In the genomic region with DNA sequence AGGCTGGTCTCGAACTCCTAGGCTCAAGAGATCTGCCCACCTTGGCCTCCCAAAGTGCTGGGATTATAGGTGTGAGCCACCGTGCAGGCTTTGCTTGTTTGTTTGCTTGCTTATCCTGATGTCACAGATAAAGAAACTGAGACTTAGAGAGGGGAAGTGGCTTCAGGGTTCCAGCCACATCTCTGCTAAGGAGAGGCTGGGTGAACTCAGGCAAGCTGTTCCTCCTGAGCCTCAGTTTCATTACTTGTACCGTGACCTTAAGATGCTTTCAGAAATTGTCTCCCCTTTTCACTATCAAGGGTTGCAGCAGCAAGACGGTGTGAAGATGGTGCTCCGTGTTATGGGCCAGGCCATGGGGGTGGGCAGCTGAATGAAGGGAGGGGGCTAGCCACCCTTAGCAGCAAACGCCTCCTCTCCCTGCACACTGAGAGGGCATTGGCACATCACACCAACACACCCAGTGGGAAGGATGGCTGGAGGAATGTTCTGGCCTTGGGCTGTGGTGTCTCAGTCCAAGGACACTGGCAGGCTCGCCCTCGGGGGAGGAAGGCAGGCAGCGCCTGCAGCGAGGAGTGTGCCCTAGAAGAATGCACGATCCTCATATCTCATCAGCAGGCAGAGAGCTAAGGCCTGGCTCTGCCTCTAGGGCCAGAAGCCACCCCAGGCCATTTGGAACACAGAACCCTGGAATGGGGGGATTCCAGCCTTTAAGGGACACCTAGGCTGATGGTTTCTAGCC, we compare ENCODE assay signal across 11 cellular contexts. TPM values are rescaled to one million over a fixed set of nuclear protein-coding genes. Genes with fewer than 3 reads are reported as not detected.
DNase-seq lines count a peak whose midpoint lies in the region; ATAC-seq, FAIRE-seq and TF ChIP-seq lines count a peak whose summit lies in the region.
"Had no signal": no experiment of that assay in that cellular context is flagged by ENCODE, and none has a peak within 500 bp of the region (broad histone marks: within the 10 kb centered on the region; RNA-seq: fewer than 3 reads in every experiment).

No MANE protein-coding gene starts in this region.

- H2BK120ac ChIP-seq in H1 (replicated peaks; ENCODE audit: low read depth, low read length) (no peak overlapping the region), neuronal stem cell (ENCODE audit: low read depth, low read length) (no peak overlapping the region)

- TF ChIP-seq CTCF in GM12864 (IDR thresholded peaks at IDR 0.05; ENCODE audit: low read depth, low read length, missing control alignments) (no peak), H1 (IDR thresholded peaks at IDR 0.05; ENCODE audit: control extremely low read depth in 1 of 3, insufficient read depth in 1 of 3, low read depth in 1 of 3, low read length in 3 of 3) (no peak)

- ATAC-seq in GM19452 (IDR thresholded peaks at IDR 0.05; ENCODE audit: unreplicated experiment) (peak; percentile 91), HG03108 (IDR thresholded peaks at IDR 0.05; ENCODE audit: unreplicated experiment) (peak; percentile 87)
- ATAC-seq: PC-3 had no signal

- no peaks in the 10 kb centered on the region for H3K79me2 ChIP-seq in H1 (ENCODE audit: control insufficient read depth in 1 of 2, insufficient read depth in 2 of 2, low read length in 2 of 2)

- H2AFZ ChIP-seq in H1 (ENCODE audit: low read length) (no peak overlapping the region), neuronal stem cell (ENCODE audit: low read length) (no peak overlapping the region)

- H4K5ac ChIP-seq in H1 (ENCODE audit: insufficient read length, low read depth, low read length) = no peak overlapping the region

- no peak overlapping the region for H3K14ac ChIP-seq in H1 (ENCODE audit: insufficient read length)
- H3K14ac ChIP-seq in neuronal stem cell (ENCODE audit: low read length) = no peak overlapping the region

- no peak overlapping the region for H3K23ac ChIP-seq in H1 (ENCODE audit: insufficient read length)
- H3K23ac ChIP-seq in neuronal stem cell (ENCODE audit: low read depth, low read length, poor library complexity) = no peak overlapping the region

- H3K36me3 ChIP-seq in H1 (ENCODE audit: control insufficient read depth in 2 of 4, insufficient read depth in 4 of 4, low read length in 3 of 4) = peaks cover 6 to 20% (median 11%) of the 10 kb centered on the region in 4 experiments; a peak in 7 of 8 replicates
- H3K36me3 ChIP-seq in neuronal stem cell (replicated peaks in 1 of 2; ENCODE audit: control insufficient read depth in 2 of 2, insufficient read depth in 2 of 2, low read length in 2 of 2) = peaks cover 39 to 82% of the 10 kb centered on the region in 2 donors

- no peak for TF ChIP-seq EP300 in H1 (IDR thresholded peaks at IDR 0.05; ENCODE audit: borderline replicate concordance in 1 of 2, low read depth in 2 of 2, low read length in 2 of 2)

- H2AK5ac ChIP-seq in H1 (ENCODE audit: low read depth, low read length) = no peak overlapping the region
- no peak overlapping the region for H2AK5ac ChIP-seq in neuronal stem cell (ENCODE audit: low read depth, low read length)

- no peak for TF ChIP-seq RAD21 in H1 (IDR thresholded peaks at IDR 0.05 in 1 of 2, conservative IDR thresholded peaks at IDR 0.05 in 1 of 2; ENCODE audit: low read depth in 2 of 2, low read length in 2 of 2)

- H2BK20ac ChIP-seq in H1 (ENCODE audit: low read length) = no peak overlapping the region

- no peak overlapping the region; the same call in 1 of the 2 replicates for H2BK5ac ChIP-seq in H1 (ENCODE audit: low read depth, low read length)
- no peak overlapping the region for H2BK5ac ChIP-seq in neuronal stem cell (ENCODE audit: low read length)

- H3K4ac ChIP-seq in H1 (replicated peaks; ENCODE audit: insufficient read length, low read depth, low read length) = no peak overlapping the region
- no peak overlapping the region for H3K4ac ChIP-seq in neuronal stem cell (ENCODE audit: low read length)

- no peaks in the 10 kb centered on the region for H3K23me2 ChIP-seq in H1 (ENCODE audit: low read depth, low read length)

- H4K91ac ChIP-seq in H1 (replicated peaks; ENCODE audit: insufficient read length, low read length) (no peak overlapping the region), neuronal stem cell (ENCODE audit: low read depth, low read length, poor library complexity) (no peak overlapping the region)

- POLR2A ChIA-PET in H1 (lab: Charles Lee; ENCODE audit: partially characterized antibody) = interaction anchor here (0.6 to 1.2 kb wide), 2 partner anchors 10 to 121 kb away, joined by 3 read pairs; no protein-coding TSS in a partner anchor

- no peak overlapping the region for H3K56ac ChIP-seq in H1 (replicated peaks; ENCODE audit: insufficient read length, low read depth, low read length)

- H2BK12ac ChIP-seq in H1 (ENCODE audit: low read depth, low read length) (peak overlapping the region; percentile 27; the same call in 1 of the 2 replicates), neuronal stem cell (ENCODE audit: low read length) (no peak overlapping the region)

- H3K4me2 ChIP-seq in H1 (ENCODE audit: insufficient read depth in 1 of 2, low read depth in 2 of 2, low read length in 2 of 2) = no peak overlapping the region
- no peak overlapping the region for H3K4me2 ChIP-seq in neuronal stem cell (ENCODE audit: insufficient read depth, low read length, poor library complexity, severe bottlenecking)

- H3K4me3 ChIP-seq in GM12864 (ENCODE audit: low read depth, low read length) = no peak overlapping the region
- H3K4me3 ChIP-seq in H1 (ENCODE audit: extremely low read depth in 1 of 4, insufficient read depth in 2 of 4, low read depth in 3 of 4, low read length in 4 of 4) = no peak overlapping the region
- H3K4me3 ChIP-seq in neuronal stem cell (ENCODE audit: low read length in 2 of 2) = no peak overlapping the region

- H3K9me3 ChIP-seq in H1 (ENCODE audit: insufficient read depth in 2 of 2, low read depth in 1 of 2, low read length in 1 of 2) (no peaks in the 10 kb centered on the region), neuronal stem cell (replicated peaks in 1 of 2; ENCODE audit: control insufficient read depth in 2 of 2, insufficient read depth in 1 of 2, low read depth in 1 of 2, low read length in 2 of 2) (no peaks in the 10 kb centered on the region)

- FAIRE-seq in H1 (lab: Jason Lieb, UNC) = no peak

- WGBS in H1 (ENCODE audit: extremely low coverage in 1 of 2, insufficient coverage in 1 of 2, insufficient read length in 1 of 2, insufficient replicate concordance in 2 of 2, low coverage in 1 of 2, low lambda C conversion rate in 2 of 2, missing lambda C conversion rate in 1 of 2), 2 experiments = 97% methylated on average over 9 of the region's 11 CpGs; no CpG with 5 or more reads in 1 of the 2 experiments
- no CpG with 5 or more reads among the region's 11 CpGs for WGBS in neuronal stem cell (ENCODE audit: extremely low coverage in 2 of 2, insufficient read length in 2 of 2, insufficient replicate concordance in 1 of 2), 2 donors

- H3K27ac ChIP-seq in H1 (ENCODE audit: low read depth, low read length) (no peak overlapping the region), neuronal stem cell (replicated peaks; ENCODE audit: low read length) (no peak overlapping the region)

- no peak overlapping the region for H4K8ac ChIP-seq in H1 (ENCODE audit: extremely low read depth, insufficient read depth, low read length)
- H4K8ac ChIP-seq in neuronal stem cell (ENCODE audit: low read depth, low read length) = no peak overlapping the region

- H3K79me1 ChIP-seq in H1 (ENCODE audit: low read depth, low read length) (no peaks in the 10 kb centered on the region), neuronal stem cell (ENCODE audit: low read depth, low read length) (peaks cover 8% of the 10 kb centered on the region)

- H3K4me1 ChIP-seq in H1 (replicated peaks in 1 of 4; ENCODE audit: control insufficient read depth in 3 of 4, insufficient read depth in 4 of 4, low read length in 3 of 4) (no peaks in the 10 kb centered on the region), neuronal stem cell (ENCODE audit: control insufficient read depth in 2 of 2, insufficient read depth in 1 of 2, low read depth in 1 of 2, low read length in 2 of 2) (peaks cover under 1% of the 10 kb centered on the region in 2 donors)

- H2BK15ac ChIP-seq in H1 (ENCODE audit: low read length) (no peak overlapping the region), neuronal stem cell (ENCODE audit: low read length) (no peak overlapping the region)

- H3K9ac ChIP-seq in H1 (replicated peaks in 1 of 4; ENCODE audit: extremely low read depth in 1 of 4, low read depth in 3 of 4, low read length in 3 of 4) = no peak overlapping the region
- H3K9ac ChIP-seq in neuronal stem cell (ENCODE audit: low read depth, low read length, poor library complexity) = no peak overlapping the region

- CTCF ChIA-PET in H1 (lab: Charles Lee; ENCODE audit: partially characterized antibody) = interaction anchor here (1.3 to 1.5 kb wide), 3 partner anchors 8 to 19 kb away, joined by 3 to 11 read pairs (median 3); no protein-coding TSS in a partner anchor

- no peak overlapping the region for H3K18ac ChIP-seq in H1 (ENCODE audit: extremely low read depth, low read length)
- H3K18ac ChIP-seq in neuronal stem cell (ENCODE audit: low read length) = no peak overlapping the region

- H3K27me3 ChIP-seq in H1 (replicated peaks in 1 of 4; ENCODE audit: control insufficient read depth in 3 of 4, extremely low read depth in 1 of 4, insufficient read depth in 3 of 4, low read length in 3 of 4) (no peaks in the 10 kb centered on the region), neuronal stem cell (ENCODE audit: control insufficient read depth in 3 of 3, insufficient read depth in 3 of 3, low read depth in 1 of 3, low read length in 3 of 3) (no peaks in the 10 kb centered on the region)

- TF ChIP-seq POLR2A in H1 (IDR thresholded peaks at IDR 0.05; ENCODE audit: control extremely low read depth in 1 of 2, low read depth in 2 of 2, low read length in 2 of 2) = no peak

- H4K20me1 ChIP-seq in H1 (replicated peaks in 1 of 2; ENCODE audit: control insufficient read depth in 1 of 2, insufficient read depth in 2 of 2, low read length in 2 of 2) = peaks cover 0 to 2% of the 10 kb centered on the region in 2 experiments

- DNase-seq in GM12864 (ENCODE audit: low read depth) (peak; percentile 88), H1 (ENCODE audit: low read depth in 1 of 2, low spot score in 2 of 2) (no peak), NCI-H82 treated with DMSO at 0.1 percent for 48 hours (lab: John Stamatoyannopoulos, UW; ENCODE audit: unreplicated experiment) (no peak), NCI-H187 treated with DMSO at 0.1 percent for 48 hours (lab: John Stamatoyannopoulos, UW) (no peak), neuronal stem cell (ENCODE audit: low spot score) (no peak)
- DNase-seq in stimulated activated CD4-positive, alpha-beta T cell treated with anti-CD3 and anti-CD28 coated beads, Interleukin-12 subunit alpha, Interleukin-12 subunit beta, amount 100 ng/mL, for 4 hours = no peak
- DNase-seq: PC-3 had no signal

RNA-seq across cellular contexts. Expression of gene TLDC2, which starts 48.2 kb away (rescaled TPM):
- 0.23 and 0.34 TPM in 2 replicates for total RNA-seq in H1 (2021; fragmentation: NEBNext Ultra II Directional; extraction: Animal tissue kit (Norgen Biotek cat#: 25700))
- 0.20 and 0.29 TPM in 2 replicates for polyA plus RNA-seq in H1 (2011; rRNA removed)
- polyA plus RNA-seq in H1 (2011; cell fraction: cytosol; rRNA removed) = 0.25 TPM
- 0.17 TPM for polyA plus RNA-seq in H1 (2011; cell fraction: nucleus; rRNA removed)
- polyA plus RNA-seq in H1 (2012, experiment 1 of 2) = 0.42 to 0.85 TPM (median 0.63 TPM) in 4 replicates
- 0.37 TPM for polyA plus RNA-seq in H1 (2012, experiment 2 of 2)
- polyA plus RNA-seq in H1 (2013, experiment 1 of 2) = 0.06 TPM
- polyA plus RNA-seq in H1 (2013, experiment 2 of 2) = 0.13 TPM
- 0.20 TPM in 1 of 2 replicates, not detected in the other for polyA minus RNA-seq in H1 (2011; rRNA and poly(A)+ RNA removed)
- not detected for polyA minus RNA-seq in H1 (2011; cell fraction: cytosol; rRNA and poly(A)+ RNA removed)
- 0.60 TPM for polyA minus RNA-seq in H1 (2011; cell fraction: nucleus; rRNA and poly(A)+ RNA removed)
- 0.99 TPM for polyA plus RNA-seq in neuronal stem cell (2013, experiment 1 of 2)
- polyA plus RNA-seq in neuronal stem cell (2013, experiment 2 of 2) = 1.00 TPM
- total RNA-seq: glomerular endothelial cell, PC-3 had no signal
- polyA plus RNA-seq: CD14-positive monocyte had no signal

RNA-seq across cellular contexts. Expression of gene DSN1, which starts 54.1 kb away (rescaled TPM):
- total RNA-seq in H1 (2021; fragmentation: NEBNext Ultra II Directional; extraction: Animal tissue kit (Norgen Biotek cat#: 25700)) = 24.8 and 26.2 TPM in 2 replicates
- 8.5 and 12.0 TPM in 2 replicates for polyA plus RNA-seq in H1 (2011; rRNA removed)
- polyA plus RNA-seq in H1 (2011; cell fraction: cytosol; rRNA removed) = 17.9 TPM
- 6.3 TPM for polyA plus RNA-seq in H1 (2011; cell fraction: nucleus; rRNA removed)
- polyA plus RNA-seq in H1 (2012, experiment 1 of 2) = 19.0 to 25.1 TPM (median 20.4 TPM) in 4 replicates
- 3.8 TPM for polyA plus RNA-seq in H1 (2012, experiment 2 of 2)
- polyA plus RNA-seq in H1 (2013, experiment 1 of 2) = 20.9 TPM
- 20.6 TPM for polyA plus RNA-seq in H1 (2013, experiment 2 of 2)
- 13.6 and 14.7 TPM in 2 replicates for polyA minus RNA-seq in H1 (2011; rRNA and poly(A)+ RNA removed)
- polyA minus RNA-seq in H1 (2011; cell fraction: cytosol; rRNA and poly(A)+ RNA removed) = 10.3 TPM
- 11.6 TPM for polyA minus RNA-seq in H1 (2011; cell fraction: nucleus; rRNA and poly(A)+ RNA removed)
- polyA plus RNA-seq in neuronal stem cell (2013, experiment 1 of 2) = 22.4 TPM
- polyA plus RNA-seq in neuronal stem cell (2013, experiment 2 of 2) = 23.0 TPM
